14 cellular contexts compared by ENCODE assay signal in genomic region chr19:47509973-47510372, GRCh38. TPM values are rescaled to one million over a fixed set of nuclear protein-coding genes. Genes with fewer than 3 reads are reported as not detected.
DNase-seq lines count a peak whose midpoint lies in the region; ATAC-seq and TF ChIP-seq lines count a peak whose summit lies in the region.
"Had no signal": no experiment of that assay in that cellular context is flagged by ENCODE, and none has a peak within 500 bp of the region (broad histone marks: within the 10 kb centered on the region; RNA-seq: fewer than 3 reads in every experiment).

No MANE protein-coding gene starts in this region.

- no peak for TF ChIP-seq EP300 in SK-N-SH (IDR thresholded peaks at IDR 0.05; ENCODE audit: borderline replicate concordance in 1 of 2, low read depth in 1 of 2, low read length in 1 of 2)

- peaks cover 13% of the 10 kb centered on the region for H3K27me3 Mint-ChIP-seq in endothelial cell (ENCODE audit: unreplicated experiment)
- H3K27me3 Mint-ChIP-seq in nephron (ENCODE audit: low read depth), result no peaks in the 10 kb centered on the region

- no peak overlapping the region for H3K9ac ChIP-seq in SK-N-SH

- peak overlapping the region; percentile 20; the same call in 1 of the 2 replicates for H3K4me2 ChIP-seq in SK-N-SH
- H3K4me2 ChIP-seq: A549, hepatocyte had no signal

- no peaks in the 10 kb centered on the region for H3K9me2 ChIP-seq in SK-N-SH

- peak overlapping the region; percentile 66 for H3K4me3 Mint-ChIP-seq in endothelial cell (ENCODE audit: unreplicated experiment)
- H3K4me3 Mint-ChIP-seq in nephron, result peak overlapping the region in 2 of 3 experiments; percentile 17 to 61
- H3K4me3 Mint-ChIP-seq: natural killer cell had no signal

- H3K27me3 ChIP-seq in SK-N-SH (ENCODE audit: insufficient read depth) (no peaks in the 10 kb centered on the region), thyroid gland (no peaks in the 10 kb centered on the region), Peyer's patch (no peaks in the 10 kb centered on the region)
- H3K27me3 ChIP-seq: colonic mucosa, hepatocyte had no signal

- H3K9me3 Mint-ChIP-seq in endothelial cell (ENCODE audit: unreplicated experiment) (no peaks in the 10 kb centered on the region), nephron (no peaks in the 10 kb centered on the region)
- H3K9me3 Mint-ChIP-seq: natural killer cell had no signal

- H3F3A ChIP-seq in SK-N-SH (replicated peaks; ENCODE audit: insufficient read depth), result no peaks in the 10 kb centered on the region

- H3K36me3 Mint-ChIP-seq in endothelial cell (ENCODE audit: low read depth, unreplicated experiment), result peaks cover 10% of the 10 kb centered on the region
- H3K36me3 Mint-ChIP-seq in nephron (ENCODE audit: low read depth), result no peaks in the 10 kb centered on the region
- H3K36me3 Mint-ChIP-seq: natural killer cell had no signal

- H3K4me1 ChIP-seq in SK-N-SH (ENCODE audit: control insufficient read depth in 1 of 2, insufficient read depth in 2 of 2, low read depth in 1 of 2, low read length in 1 of 2) (peaks cover 15 to 41% of the 10 kb centered on the region in 2 experiments; a peak in 3 of 4 replicates), thyroid gland (peaks cover 67 to 71% of the 10 kb centered on the region in 2 donors), Peyer's patch (peaks cover 7 to 65% (median 16%) of the 10 kb centered on the region in 4 donors)

- 78% methylated on average over 8 of the region's 8 CpGs for WGBS in SK-N-SH (ENCODE audit: low lambda C conversion rate)
- 43 to 44% methylated on average over 6 to 8 of the region's 8 CpGs for WGBS in thyroid gland, 2 donors

- TF ChIP-seq POLR2A in thyroid gland (IDR thresholded peaks at IDR 0.05), result peak in 1 of 2 donors; percentile 20
- no peak for TF ChIP-seq POLR2A in Peyer's patch (IDR thresholded peaks at IDR 0.05)

- TF ChIP-seq CTCF in SK-N-SH (IDR thresholded peaks at IDR 0.05) (no peak), endothelial cell (IDR thresholded peaks at IDR 0.05; ENCODE audit: unreplicated experiment) (no peak), nephron (IDR thresholded peaks at IDR 0.05; ENCODE audit: unreplicated experiment in 3 of 3) (no peak), thyroid gland (IDR thresholded peaks at IDR 0.05) (no peak), Peyer's patch (IDR thresholded peaks at IDR 0.05) (no peak)

- POLR2A ChIA-PET in SK-N-SH (lab: Yijun Ruan, JAX), result no interaction called here

- no peak for TF ChIP-seq RAD21 in SK-N-SH (IDR thresholded peaks at IDR 0.05; ENCODE audit: low read length)

- intact Hi-C loops in thyroid gland (cut with DNase I), result loop anchor here (5.0 to 10.0 kb wide), 2 partner anchors 75 to 102 kb away; no protein-coding TSS in a partner anchor

- H4K20me1 ChIP-seq in SK-N-SH (ENCODE audit: insufficient read depth), result peaks cover 38% of the 10 kb centered on the region

- H2AFZ ChIP-seq in SK-N-SH (ENCODE audit: low read depth), result no peak overlapping the region
- H2AFZ ChIP-seq: hepatocyte had no signal

- no peak for ATAC-seq in SK-N-SH treated with all-trans-retinoic acid at 6 μM for 48 hours
- ATAC-seq: A549, natural killer cell had no signal

- H3K27ac ChIP-seq in SK-N-SH (ENCODE audit: low read depth in 2 of 2, low read length in 1 of 2) (peak overlapping the region in 1 of 2 experiments; percentile 27; a peak in 1 of 4 replicates), thyroid gland (peak overlapping the region; percentile 75 to 92 (median 79)), Peyer's patch (no peak overlapping the region)
- H3K27ac ChIP-seq: A549, colonic mucosa, hepatocyte had no signal

- H3K4me3 ChIP-seq in SK-N-SH (ENCODE audit: low read depth in 2 of 2, low read length in 1 of 2), result no peak overlapping the region
- H3K4me3 ChIP-seq in thyroid gland (replicated peaks in 1 of 3), result no peak overlapping the region
- H3K4me3 ChIP-seq in Peyer's patch, result no peak overlapping the region
- H3K4me3 ChIP-seq: A549, colonic mucosa, hepatocyte had no signal

- DNase-seq in SK-N-SH (no peak), endothelial cell (ENCODE audit: low spot score) (no peak), thyroid gland (peak; percentile 86 to 92), Peyer's patch (no peak), SKM-1 treated with dmso at 0.1 percent for 144 hours (lab: John Stamatoyannopoulos, UW; ENCODE audit: unreplicated experiment) (no peak), NCI-H1105 (lab: John Stamatoyannopoulos, UW) (no peak)
- DNase-seq: colonic mucosa, DMS79 treated with DMSO at 0.1 percent for 48 hours, natural killer cell, NCI-H524 treated with DMSO at 0.1 percent for 48 hours had no signal

- H3K36me3 ChIP-seq in SK-N-SH (replicated peaks in 1 of 2; ENCODE audit: control insufficient read depth in 1 of 2, insufficient read depth in 2 of 2, low read length in 1 of 2) (peaks cover 0 to 7% of the 10 kb centered on the region in 2 experiments), thyroid gland (peaks cover 0 to 2% of the 10 kb centered on the region in 2 donors), Peyer's patch (peaks cover 0 to 23% (median 0%) of the 10 kb centered on the region in 3 donors)
- H3K36me3 ChIP-seq: colonic mucosa had no signal

- H3K79me2 ChIP-seq in SK-N-SH (ENCODE audit: insufficient read depth), result peaks cover 89% of the 10 kb centered on the region

- no peaks in the 10 kb centered on the region for H3K9me3 ChIP-seq in SK-N-SH
- H3K9me3 ChIP-seq in thyroid gland, result no peaks in the 10 kb centered on the region
- H3K9me3 ChIP-seq in Peyer's patch, result no peaks in the 10 kb centered on the region
- H3K9me3 ChIP-seq: A549, colonic mucosa had no signal

- H3K4me1 Mint-ChIP-seq in endothelial cell (ENCODE audit: unreplicated experiment) (peaks cover 34% of the 10 kb centered on the region), nephron (peaks cover 66% of the 10 kb centered on the region)

- CTCF ChIA-PET in SK-N-SH (lab: Yijun Ruan, JAX), result interaction anchor here (1.4 to 7.9 kb wide), 4 partner anchors 26 to 188 kb away, joined by 3 to 168 read pairs (median 6); partner anchors contain the start of gene KPTN

- peak overlapping the region; percentile 59 for H3K27ac Mint-ChIP-seq in endothelial cell (ENCODE audit: unreplicated experiment)
- H3K27ac Mint-ChIP-seq in nephron, result peak overlapping the region; percentile 35 to 44 (median 41)

TF ChIP-seq in SK-N-SH, 30 proteins besides CTCF, POLR2A, EP300 and RAD21 (continues in another document):
- TF ChIP-seq MEF2A (IDR thresholded peaks at IDR 0.05; ENCODE audit: borderline replicate concordance, low read depth) (no peak), MXI1 (IDR thresholded peaks at IDR 0.05; ENCODE audit: low read depth, low read length) (no peak), RCOR1 (IDR thresholded peaks at IDR 0.05; ENCODE audit: low read length) (no peak), GATA2 (CRISPR knock-in tag; IDR thresholded peaks at IDR 0.05) (no peak), FOXJ3 (CRISPR knock-in tag; IDR thresholded peaks at IDR 0.05) (no peak), IRF3 (IDR thresholded peaks at IDR 0.05; ENCODE audit: low read depth, low read length) (no peak), RFX5 (IDR thresholded peaks at IDR 0.05; ENCODE audit: low read length) (no peak), SIN3A (IDR thresholded peaks at IDR 0.05; ENCODE audit: borderline replicate concordance, low read depth, low read length) (no peak)

TF ChIP-seq in SK-N-SH treated with all-trans-retinoic acid at 6 μM for 48 hours, 23 proteins besides CTCF, POLR2A, EP300 and RAD21 (continues in another document):
- TF ChIP-seq ZNF8 (CRISPR knock-in tag; IDR thresholded peaks at IDR 0.05) (no peak), CREB5 (CRISPR knock-in tag; IDR thresholded peaks at IDR 0.05; ENCODE audit: low read depth) (no peak), POU6F1 (CRISPR knock-in tag; IDR thresholded peaks at IDR 0.05; ENCODE audit: borderline replicate concordance, low read depth) (no peak), TCF4 (CRISPR knock-in tag; IDR thresholded peaks at IDR 0.05; ENCODE audit: borderline replicate concordance) (no peak)

RNA-seq across cellular contexts. Expression of gene NAPA, which starts 4.9 kb away (rescaled TPM):
- 80.0 and 84.1 TPM in 2 replicates for polyA plus RNA-seq in SK-N-SH (2012; rRNA removed)
- 52.6 and 63.9 TPM in 2 replicates for polyA plus RNA-seq in SK-N-SH (2012; cell fraction: cytosol; rRNA removed)
- polyA plus RNA-seq in SK-N-SH (2012; cell fraction: nucleus; rRNA removed), result 84.9 and 99.7 TPM in 2 replicates
- total RNA-seq in endothelial cell (ENCODE audit: unreplicated experiment) (77.8 TPM), thyroid gland (100 to 1,000 TPM; 146 to 354 (median 213) TPM), Peyer's patch (100 to 1,000 TPM in 2 of 4 donors, 10 to 100 TPM in 2; 78.4 to 154 (median 105) TPM)

RNA-seq across cellular contexts. Expression of gene KPTN, which starts 26.0 kb away (rescaled TPM):
- polyA plus RNA-seq in SK-N-SH (2012; rRNA removed), result 15.8 and 17.7 TPM in 2 replicates
- polyA plus RNA-seq in SK-N-SH (2012; cell fraction: cytosol; rRNA removed), result 6.3 and 8.9 TPM in 2 replicates
- polyA plus RNA-seq in SK-N-SH (2012; cell fraction: nucleus; rRNA removed), result 64.6 and 79.2 TPM in 2 replicates
- total RNA-seq in endothelial cell (ENCODE audit: unreplicated experiment) (12.0 TPM), thyroid gland (1 to 10 TPM; 7.0 to 8.9 (median 7.3) TPM), Peyer's patch (10 to 100 TPM in 3 of 4 donors, 1 to 10 TPM in 1; 7.1 to 22.3 (median 13.4) TPM)

RNA-seq across cellular contexts. Expression of gene SLC8A2, which starts 38.3 kb away (rescaled TPM):
- polyA plus RNA-seq in SK-N-SH (2012; rRNA removed), result 0.29 and 0.58 TPM in 2 replicates
- polyA plus RNA-seq in SK-N-SH (2012; cell fraction: cytosol; rRNA removed), result 0.26 and 0.45 TPM in 2 replicates
- 0.56 and 0.79 TPM in 2 replicates for polyA plus RNA-seq in SK-N-SH (2012; cell fraction: nucleus; rRNA removed)
- total RNA-seq in endothelial cell (ENCODE audit: unreplicated experiment), result 0.80 TPM
- total RNA-seq in thyroid gland, result under 1 TPM in 2 of 4 donors, not detected in 2; 0.29 to 0.59 TPM
- total RNA-seq in Peyer's patch, result under 1 TPM in 2 of 4 donors, not detected in 2; 0.53 to 0.85 TPM

Comparison
In these comparisons a context has a peak if more than half of its experiments do, and no peak if none do; other contexts are left out.
1. DNase-seq: peak in thyroid gland (2 of 2); none in SK-N-SH (single experiment), endothelial cell (single experiment), Peyer's patch (0 of 3), SKM-1 treated with dmso at 0.1 percent for 144 hours (single experiment) and NCI-H1105 (single experiment).
2. H3K27ac ChIP-seq: peak in thyroid gland (3 of 3); none in Peyer's patch (0 of 4).